ENCODE assay signal across 8 cellular contexts in genomic region chr2:9638532-9638931, GRCh38. TPM values are rescaled to one million over a fixed set of nuclear protein-coding genes. Genes with fewer than 3 reads are reported as not detected.
A peak's percentile ranks its signal among the peaks of the same experiment; 100 is the strongest.
DNase-seq lines count a peak whose midpoint lies in the region; ATAC-seq lines count a peak whose summit lies in the region.

No MANE protein-coding gene starts in this region.

- intact Hi-C loops in Right ventricle myocardium inferior (cut with DNase I) = no loop called here

- ATAC-seq in Right ventricle myocardium inferior (peak; percentile 93), HG03135 (IDR thresholded peaks at IDR 0.05; ENCODE audit: unreplicated experiment) (no peak), HG02884 (IDR thresholded peaks at IDR 0.05; ENCODE audit: unreplicated experiment) (no peak)

- DNase-seq in Daoy (ENCODE audit: low read depth) (peak; percentile 95), T1000 (lab: John Stamatoyannopoulos, UW) (peak; percentile 72), Right ventricle myocardium inferior (ENCODE audit: missing footprints) (peak; percentile 90), pulmonary artery endothelial cell (ENCODE audit: low read depth, low spot score) (peak; percentile 51), 8988T (no peak)
- no peak for DNase-seq in activated effector memory CD4-positive, alpha-beta T cell treated with anti-CD3 and anti-CD28 coated beads, Interleukin-2, amount 50 U/mL, for 16 hours

RNA-seq across cellular contexts. Expression of gene YWHAQ, which starts 7.7 kb away (rescaled TPM):
- 586 and 605 TPM in 2 replicates for total RNA-seq in Daoy (2014; rRNA removed; shearing (Covaris generic))
- total RNA-seq in Right ventricle myocardium inferior = 116 TPM
- total RNA-seq in pulmonary artery endothelial cell = 279 and 306 TPM in 2 replicates

Comparison
In these comparisons a context has a peak if more than half of its experiments do, and no peak if none do; other contexts are left out.
1. DNase-seq: peak in Daoy (single experiment), T1000 (single experiment), Right ventricle myocardium inferior (single experiment) and pulmonary artery endothelial cell (single experiment); none in 8988T (single experiment) and activated effector memory CD4-positive, alpha-beta T cell treated with anti-CD3 and anti-CD28 coated beads, Interleukin-2, amount 50 U/mL, for 16 hours (single experiment).